19 cellular contexts compared by ENCODE assay signal in the genomic region with DNA sequence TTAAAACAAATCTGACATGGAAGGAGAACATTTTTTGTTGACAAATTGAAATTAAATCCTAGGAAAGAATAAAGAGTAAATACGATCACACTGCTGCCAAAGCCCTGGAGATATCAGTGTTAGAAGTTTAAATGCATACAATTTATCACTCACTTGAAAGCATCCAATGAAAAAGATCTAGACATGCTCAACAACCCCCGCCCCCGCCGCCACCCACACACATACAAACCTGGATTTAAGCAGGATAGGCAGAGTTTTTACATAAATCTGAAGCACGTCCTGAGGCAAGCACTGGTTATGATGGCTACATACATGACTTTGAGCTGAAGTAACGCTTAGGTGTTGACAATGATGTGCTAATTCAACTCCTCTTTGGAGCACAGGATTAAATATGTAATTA.
"Had no signal": no experiment of that assay in that cellular context is flagged by ENCODE, and none has a peak within 500 bp of the region (broad histone marks: within the 10 kb centered on the region; RNA-seq: fewer than 3 reads in every experiment).

No MANE protein-coding gene starts in this region.

- H3K27me3 ChIP-seq: SJSA1 had no signal

- H3K27ac ChIP-seq: HL-60, KMS-11, SJSA1, SK-N-MC had no signal

- DNase-seq: Kasumi-1, MM.1S, NCI-H1092 treated with DMSO at 0.1 percent for 48 hours, NCI-H1436, NCI-H187, NCI-H2029, NCI-H2107, NCI-H2227 treated with DMSO at 0.1 percent for 48 hours, NCI-H524 treated with DMSO at 0.1 percent for 48 hours, NCI-H69, NCI-H774, Right ventricle myocardium superior, RPMI8226, SIG-M5 had no signal

- H3K4me1 ChIP-seq: SJSA1 had no signal

- FAIRE-seq: HTR-8/SVneo had no signal

- H3K9ac ChIP-seq: KMS-11 had no signal

- H3K4me2 ChIP-seq: KMS-11 had no signal

- H3K9me3 ChIP-seq: SJSA1 had no signal

- H3K36me3 ChIP-seq: SJSA1 had no signal

- H3K4me3 ChIP-seq: SJSA1, SK-N-MC had no signal
